32 cellular contexts compared by ENCODE assay signal in genomic region chr2:75915851-75916634, GRCh38.
"Had no signal": no experiment of that assay in that cellular context is flagged by ENCODE, and none has a peak within 500 bp of the region (broad histone marks: within the 10 kb centered on the region; RNA-seq: fewer than 3 reads in every experiment).

No MANE protein-coding gene starts in this region.

- FAIRE-seq: bronchial epithelial cell, TTC549 had no signal

- ATAC-seq: activated CD4-positive, alpha-beta T cell treated with anti-CD3 and anti-CD28 coated beads for 36 hours; activated CD4-positive, CD25-positive, alpha-beta regulatory T cell treated with anti-CD3 and anti-CD28 coated beads, Interleukin-2, amount 50 U/mL, for 24 hours; activated CD8-positive, alpha-beta memory T cell treated with anti-CD3 and anti-CD28 coated beads, Interleukin-2, amount 10 ng/mL, durations not matched to agents 7 days and 5 days; activated CD8-positive, alpha-beta T cell treated with anti-CD3 and anti-CD28 coated beads, Interleukin-2, amount 10 ng/mL, durations not matched to agents 7 days and 5 days; activated naive CD8-positive, alpha-beta T cell treated with anti-CD3 and anti-CD28 coated beads, Interleukin-2, amount 50 U/mL, for 24 hours; WTC11 had no signal

- DNase-seq: activated CD4-positive, alpha-beta memory T cell treated with anti-CD3 and anti-CD28 coated beads, Interleukin-2, amount 10 ng/mL, durations not matched to agents 7 days and 5 days; activated CD4-positive, alpha-beta T cell treated with anti-CD3 and anti-CD28 coated beads for 1 hour; activated CD4-positive, alpha-beta T cell treated with anti-CD3 and anti-CD28 coated beads for 36 hours; activated CD4-positive, alpha-beta T cell treated with anti-CD3 and anti-CD28 coated beads for 48 hours; activated CD4-positive, alpha-beta T cell treated with anti-CD3 and anti-CD28 coated beads, Interleukin-2, amount 10 ng/mL, durations not matched to agents 7 days and 5 days; activated CD4-positive, alpha-beta T cell treated with anti-CD3 and anti-CD28 coated beads, Interleukin-2, amount 50 U/mL, for 48 hours; activated CD4-positive, CD25-positive, alpha-beta regulatory T cell; activated CD8-positive, alpha-beta memory T cell treated with anti-CD3 and anti-CD28 coated beads for 24 hours; activated CD8-positive, alpha-beta memory T cell treated with anti-CD3 and anti-CD28 coated beads, Interleukin-2, amount 10 ng/mL, durations not matched to agents 7 days and 5 days; activated CD8-positive, alpha-beta memory T cell treated with anti-CD3 and anti-CD28 coated beads, Interleukin-2, amount 50 U/mL, for 48 hours; activated CD8-positive, alpha-beta T cell treated with anti-CD3 and anti-CD28 coated beads, Interleukin-2, amount 10 ng/mL, durations not matched to agents 7 days and 5 days; activated effector memory CD4-positive, alpha-beta T cell treated with Interleukin-2 at 50 U/mL for 16 hours; activated gamma-delta T cell; activated naive CD4-positive, alpha-beta T cell treated with anti-CD3 and anti-CD28 coated beads, Interleukin-2, amount 10 ng/mL, durations not matched to agents 7 days and 5 days; activated naive CD4-positive, alpha-beta T cell treated with Interleukin-2 at 50 U/mL for 16 hours; activated naive CD8-positive, alpha-beta T cell treated with anti-CD3 and anti-CD28 coated beads, Interleukin-2, amount 10 ng/mL, durations not matched to agents 7 days and 5 days; activated naive CD8-positive, alpha-beta T cell treated with anti-CD3 and anti-CD28 coated beads, Interleukin-2, amount 50 U/mL, for 24 hours; activated T-cell treated with anti-CD3 and anti-CD28 coated beads, Interleukin-2, amount 50 U/mL, for 24 hours; activated T-cell treated with anti-CD3 and anti-CD28 coated beads, Interleukin-2, amount 50 U/mL, for 48 hours; amygdala; anterior cingulate cortex; caudate nucleus; cerebellar nuclear complex; T-helper 2 cell; T-helper 9 cell had no signal

- H3K27ac ChIP-seq: ascending aorta, cardiac muscle cell, VCaP had no signal

- H3K9me3 ChIP-seq: ascending aorta had no signal

- H3K4me3 ChIP-seq: ascending aorta, cardiac muscle cell had no signal

- H3K27me3 ChIP-seq: ascending aorta, cardiac muscle cell had no signal

- H3K36me3 ChIP-seq: ascending aorta, cardiac muscle cell had no signal

- H3K4me1 ChIP-seq: ascending aorta had no signal
